Comparison of ENCODE assay signal across 8 cellular contexts in the genomic region with DNA sequence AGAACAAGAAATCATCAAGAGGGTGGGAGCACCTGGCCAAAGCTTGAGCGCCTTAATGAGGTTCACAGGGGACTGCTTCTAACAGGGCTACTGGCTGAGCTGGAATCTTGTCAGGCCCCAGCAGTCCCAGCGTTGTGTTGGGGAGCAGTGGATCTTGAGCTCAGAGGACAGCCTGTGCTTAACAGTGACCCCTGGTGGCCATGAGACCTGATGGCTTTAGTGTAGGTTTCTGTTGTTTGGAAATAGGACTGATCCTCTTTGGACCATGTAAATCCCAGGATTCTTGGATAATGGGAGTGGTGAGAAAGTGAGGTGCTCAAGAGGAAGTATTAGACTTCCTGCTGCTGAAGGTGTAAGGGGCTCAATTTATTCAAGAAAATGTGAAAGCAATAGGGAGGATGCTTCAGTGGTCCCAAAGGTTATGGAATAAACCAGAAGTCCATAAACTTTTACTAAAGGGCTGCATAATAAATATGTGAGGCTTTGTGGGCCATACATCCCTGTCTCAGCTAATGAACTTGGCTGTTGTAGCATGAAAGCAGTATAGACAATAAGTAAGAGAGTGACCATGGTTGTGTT.
A peak's percentile ranks its signal among the peaks of the same experiment; 100 is the strongest.
DNase-seq lines count a peak whose midpoint lies in the region; ATAC-seq and TF ChIP-seq lines count a peak whose summit lies in the region.

No MANE protein-coding gene starts in this region.

- peaks cover 6 to 8% of the 10 kb centered on the region in 2 donors for H3K27me3 Mint-ChIP-seq in effector memory CD8-positive, alpha-beta T cell
- peaks cover 11% of the 10 kb centered on the region for H3K27me3 Mint-ChIP-seq in neural progenitor cell (ENCODE audit: insufficient read depth, low read depth)

- H2BK5ac ChIP-seq in IMR-90 (ENCODE audit: low read depth, low read length, poor library complexity, severe bottlenecking) = peak overlapping the region; percentile 95

- no peaks in the 10 kb centered on the region for H3K27me3 ChIP-seq in IMR-90 (ENCODE audit: control insufficient read depth, insufficient read depth, low read length)
- H3K27me3 ChIP-seq in neural progenitor cell = no peaks in the 10 kb centered on the region

- no peak overlapping the region for H2AK9ac ChIP-seq in IMR-90 (replicated peaks; ENCODE audit: low read depth, low read length, poor library complexity)

- no peak overlapping the region for H3K4me2 ChIP-seq in IMR-90 (ENCODE audit: low read depth, low read length)
- no peak overlapping the region for H3K4me2 ChIP-seq in neural progenitor cell

- peak overlapping the region; percentile 69 for H2BK15ac ChIP-seq in IMR-90 (ENCODE audit: low read depth, low read length)

- peaks cover 9% of the 10 kb centered on the region for H3K9me1 ChIP-seq in IMR-90 (ENCODE audit: insufficient read depth, low read length)

- H3K36me3 Mint-ChIP-seq in effector memory CD8-positive, alpha-beta T cell (ENCODE audit: insufficient read depth) = no peaks in the 10 kb centered on the region
- no peaks in the 10 kb centered on the region for H3K36me3 Mint-ChIP-seq in neural progenitor cell

- peak; percentile 48 for TF ChIP-seq RAD21 in IMR-90 (IDR thresholded peaks at IDR 0.05; ENCODE audit: low read length)

- no peak overlapping the region for H3K4me3 ChIP-seq in IMR-90 (ENCODE audit: insufficient read depth, low read depth, low read length)
- no peak overlapping the region for H3K4me3 ChIP-seq in neural progenitor cell

- no peak overlapping the region for H2AFZ ChIP-seq in IMR-90 (replicated peaks; ENCODE audit: low read length, poor library complexity)
- no peak overlapping the region for H2AFZ ChIP-seq in neural progenitor cell (replicated peaks)

- H2AK5ac ChIP-seq in IMR-90 (ENCODE audit: low read depth, low read length) = peak overlapping the region; percentile 92

- 80% methylated on average over 1 of the region's 2 CpGs; no CpG with 5 or more reads in 1 of the 2 experiments for WGBS in IMR-90 (ENCODE audit: extremely low coverage in 2 of 2, insufficient read length in 1 of 2), 2 experiments

- H2BK120ac ChIP-seq in IMR-90 (ENCODE audit: low read depth, low read length) = peak overlapping the region; percentile 97

- H3K27ac ChIP-seq in IMR-90 (ENCODE audit: insufficient read depth, low read length) = no peak overlapping the region; the same call in 1 of the 2 replicates
- no peak overlapping the region for H3K27ac ChIP-seq in VCaP
- no peak overlapping the region for H3K27ac ChIP-seq in neural progenitor cell
- no peak overlapping the region for H3K27ac ChIP-seq in RWPE1

- peaks cover 4% of the 10 kb centered on the region for H3F3A ChIP-seq in neural progenitor cell (ENCODE audit: low read depth)

- ATAC-seq in IMR-90 (ENCODE audit: low read depth) = 0 out of 2 replicates have a peak, but pooled peaks have one; percentile 16
- no peak for ATAC-seq in effector memory CD8-positive, alpha-beta T cell (replicated peaks)
- ATAC-seq in GM18867 (IDR thresholded peaks at IDR 0.05; ENCODE audit: unreplicated experiment) = no peak
- no peak for ATAC-seq in GM18870 (IDR thresholded peaks at IDR 0.05; ENCODE audit: unreplicated experiment)

- dilution Hi-C loops in IMR-90 (cut with HindIII; ENCODE audit: low sequenced_read_pairs, unreplicated experiment) = no loop called here

- peaks cover 0 to 2% of the 10 kb centered on the region in 2 donors for H3K4me1 Mint-ChIP-seq in effector memory CD8-positive, alpha-beta T cell (ENCODE audit: low read depth in 2 of 2)
- H3K4me1 Mint-ChIP-seq in neural progenitor cell = peaks cover 15% of the 10 kb centered on the region

- no peak overlapping the region for H3K27ac Mint-ChIP-seq in effector memory CD8-positive, alpha-beta T cell
- no peak overlapping the region for H3K27ac Mint-ChIP-seq in neural progenitor cell

- H3K9me3 ChIP-seq in IMR-90 (ENCODE audit: control insufficient read depth, insufficient read depth, low read length) (peaks cover 9% of the 10 kb centered on the region), neural progenitor cell (ENCODE audit: low read depth) (no peaks in the 10 kb centered on the region)

- no TSS peak for BruUV-seq in IMR-90 (replicated peaks; lab: Mats Ljungman, UMichigan)

- peak; percentile 63 for TF ChIP-seq CTCF in IMR-90 (conservative IDR thresholded peaks at IDR 0.05; ENCODE audit: low read depth, low read length)
- peak; percentile 87 for TF ChIP-seq CTCF in VCaP (conservative IDR thresholded peaks at IDR 0.05)
- TF ChIP-seq CTCF in neural progenitor cell (IDR thresholded peaks at IDR 0.05) = peak; percentile 85
- TF ChIP-seq CTCF in RWPE1 (conservative IDR thresholded peaks at IDR 0.05; ENCODE audit: low read depth) = no peak; the same call in 1 of the 2 replicates

- H4K8ac ChIP-seq in IMR-90 (ENCODE audit: low read depth in 2 of 2, low read length in 2 of 2) = peak overlapping the region; percentile 43 to 73

- peak overlapping the region; percentile 66; the same call in 1 of the 2 replicates for H3K18ac ChIP-seq in IMR-90 (ENCODE audit: low read depth, low read length)

- H3K4me1 ChIP-seq in IMR-90 (ENCODE audit: control insufficient read depth, insufficient read depth, low read length) (peaks cover 18% of the 10 kb centered on the region), neural progenitor cell (peaks cover 10% of the 10 kb centered on the region)

- CTCF ChIA-PET in IMR-90 (lab: Yijun Ruan, JAX) (interaction anchor here (0.6 to 2.5 kb wide), 6 partner anchors 13 to 345 kb away, joined by 3 to 14 read pairs (median 4); no protein-coding TSS in a partner anchor), RWPE1 (lab: Yijun Ruan, JAX) (interaction anchor here (0.5 to 1.3 kb wide), 10 partner anchors 19 to 1206 kb away, joined by 3 to 6 read pairs (median 4); no protein-coding TSS in a partner anchor)

- peak overlapping the region; percentile 78; the same call in 1 of the 2 replicates for H3K23ac ChIP-seq in IMR-90 (ENCODE audit: low read depth, low read length)

- peak overlapping the region; percentile 93 for H3K14ac ChIP-seq in IMR-90 (replicated peaks; ENCODE audit: low read depth, low read length)

- intact Hi-C loops in IMR-90 (cut with micrococcal nuclease) = no loop called here

- peak overlapping the region; percentile 96 for H2BK20ac ChIP-seq in IMR-90 (ENCODE audit: low read depth, low read length)

- H3K56ac ChIP-seq in IMR-90 (ENCODE audit: extremely low read depth, insufficient read depth, low read length) = peak overlapping the region; percentile 43; the same call in 1 of the 2 replicates

- H3K36me3 ChIP-seq in IMR-90 (ENCODE audit: control insufficient read depth, insufficient read depth, low read length) (no peaks in the 10 kb centered on the region), neural progenitor cell (no peaks in the 10 kb centered on the region)

- H3K79me2 ChIP-seq in neural progenitor cell (ENCODE audit: low read depth) = no peaks in the 10 kb centered on the region

- H3K9me3 Mint-ChIP-seq in effector memory CD8-positive, alpha-beta T cell = no peaks in the 10 kb centered on the region
- no peaks in the 10 kb centered on the region for H3K9me3 Mint-ChIP-seq in neural progenitor cell

- H4K5ac ChIP-seq in IMR-90 (ENCODE audit: low read depth, low read length) = peak overlapping the region; percentile 40; the same call in 1 of the 2 replicates

- 0 out of 4 replicates have a peak, but pooled peaks cover 0 to 3% of the 10 kb centered on the region in 2 experiments for H3K79me1 ChIP-seq in IMR-90 (ENCODE audit: low read depth in 1 of 2, low read length in 2 of 2)

- peak overlapping the region; percentile 86 for H4K91ac ChIP-seq in IMR-90 (ENCODE audit: insufficient read depth, low read depth, low read length)

- H4K20me1 ChIP-seq in IMR-90 (ENCODE audit: insufficient read depth, low read length) (no peaks in the 10 kb centered on the region), neural progenitor cell (ENCODE audit: low read depth) (no peaks in the 10 kb centered on the region)

- POLR2A ChIA-PET in IMR-90 (lab: Charles Lee; ENCODE audit: unreplicated experiment) (no interaction called here), RWPE1 (lab: Yijun Ruan, JAX; ENCODE audit: low non-redundant PET) (no interaction called here)

- in situ Hi-C loops in IMR-90 (cut with MboI; ENCODE audit: low sequenced_read_pairs) = loop anchor here (10.0 kb wide), 1 partner anchor 532 kb away; a partner anchor contains a TSS

- no peak overlapping the region for H3K4me3 Mint-ChIP-seq in effector memory CD8-positive, alpha-beta T cell
- H3K4me3 Mint-ChIP-seq in neural progenitor cell = no peak overlapping the region

- peak; percentile 52 for DNase-seq in COLO829 (ENCODE audit: low spot score)
- peak; percentile 76 for DNase-seq in IMR-90
- DNase-seq in effector memory CD8-positive, alpha-beta T cell = peak in 2 of 3 experiments; percentile 19 to 26
- DNase-seq in neural progenitor cell (ENCODE audit: low spot score) = peak; percentile 82
- DNase-seq in RWPE1 (ENCODE audit: low spot score) = no peak

- H3K4ac ChIP-seq in IMR-90 (ENCODE audit: low read depth, low read length) = peak overlapping the region; percentile 97

- H3K9ac ChIP-seq in IMR-90 (ENCODE audit: low read depth, low read length) = no peak overlapping the region
- no peak overlapping the region for H3K9ac ChIP-seq in neural progenitor cell

- peak; percentile 85; the same call in 1 of the 2 replicates for TF ChIP-seq POLR2A in IMR-90 (IDR thresholded peaks at IDR 0.05; ENCODE audit: low read depth, low read length)

TF ChIP-seq in IMR-90, 13 proteins besides CTCF, POLR2A, EP300 and RAD21:
- TF ChIP-seq NFE2L2 (IDR thresholded peaks at IDR 0.05; ENCODE audit: low read depth, low read length) = no peak
- peak; percentile 53 for TF ChIP-seq SMC3 (IDR thresholded peaks at IDR 0.05; ENCODE audit: low read depth, low read length)
TF ChIP-seq in IMR-90: peak in this region for 1.
